Comparison of ENCODE assay signal across 22 cellular contexts in genomic region chr5:145833616-145834200, GRCh38. TPM values are rescaled to one million over a fixed set of nuclear protein-coding genes. Genes with fewer than 3 reads are reported as not detected.
DNase-seq lines count a peak whose midpoint lies in the region; ATAC-seq, FAIRE-seq and TF ChIP-seq lines count a peak whose summit lies in the region.
"Had no signal": no experiment of that assay in that cellular context is flagged by ENCODE, and none has a peak within 500 bp of the region (broad histone marks: within the 10 kb centered on the region; RNA-seq: fewer than 3 reads in every experiment).

No MANE protein-coding gene starts in this region.

- no peak overlapping the region for H3K27ac Mint-ChIP-seq in T-helper 1 cell treated with Interleukin-12 subunit alpha and Interleukin-12 subunit beta and Interleukin-4 antibody, amounts not matched to agents 30 μg/mL and 1 μg/mL, for 36 hours
- H3K27ac Mint-ChIP-seq in central memory CD8-positive, alpha-beta T cell (ENCODE audit: low read depth), result no peak overlapping the region
- H3K27ac Mint-ChIP-seq in osteocyte (ENCODE audit: unreplicated experiment), result no peak overlapping the region
- H3K27ac Mint-ChIP-seq: activated naive CD4-positive, alpha-beta T cell treated with anti-CD3 and anti-CD28 coated beads, Interleukin-2, amount 50 U/mL, for 72 hours had no signal

- no peaks in the 10 kb centered on the region for H3K36me3 Mint-ChIP-seq in T-helper 1 cell treated with Interleukin-12 subunit alpha and Interleukin-12 subunit beta and Interleukin-4 antibody, amounts not matched to agents 30 μg/mL and 1 μg/mL, for 36 hours (ENCODE audit: low read depth)
- H3K36me3 Mint-ChIP-seq in central memory CD8-positive, alpha-beta T cell (ENCODE audit: insufficient read depth), result no peaks in the 10 kb centered on the region
- no peaks in the 10 kb centered on the region for H3K36me3 Mint-ChIP-seq in osteocyte (ENCODE audit: unreplicated experiment)

- no peak for ATAC-seq in central memory CD8-positive, alpha-beta T cell (replicated peaks; ENCODE audit: extremely low read depth, poor library complexity, severe bottlenecking)
- no peak for ATAC-seq in GM18861 (IDR thresholded peaks at IDR 0.05; ENCODE audit: unreplicated experiment)
- ATAC-seq: activated naive CD4-positive, alpha-beta T cell treated with anti-CD3 and anti-CD28 coated beads, Interleukin-2, amount 50 U/mL, for 72 hours had no signal

- TF ChIP-seq CTCF in HEK293 (tag by site-specific recombination; IDR thresholded peaks at IDR 0.05), result no peak
- TF ChIP-seq CTCF in osteocyte (IDR thresholded peaks at IDR 0.05), result no peak

- peaks cover 18% of the 10 kb centered on the region for H3K4me1 Mint-ChIP-seq in T-helper 1 cell treated with Interleukin-12 subunit alpha and Interleukin-12 subunit beta and Interleukin-4 antibody, amounts not matched to agents 30 μg/mL and 1 μg/mL, for 36 hours (ENCODE audit: low read depth)
- no peaks in the 10 kb centered on the region for H3K4me1 Mint-ChIP-seq in central memory CD8-positive, alpha-beta T cell
- H3K4me1 Mint-ChIP-seq in osteocyte (ENCODE audit: unreplicated experiment), result peaks cover 30% of the 10 kb centered on the region

- H3K4me3 ChIP-seq in HEK293 (ENCODE audit: low read depth, low read length), result no peak overlapping the region

- no peak for DNase-seq in T-helper 1 cell
- DNase-seq in central memory CD8-positive, alpha-beta T cell (ENCODE audit: low spot score in 2 of 2), result no peak
- DNase-seq in osteocyte (ENCODE audit: extremely low spot score, unreplicated experiment), result no peak
- DNase-seq in NCI-H524 treated with DMSO at 0.1 percent for 48 hours (lab: John Stamatoyannopoulos, UW), result no peak
- no peak for DNase-seq in urothelium cell line (ENCODE audit: low spot score)
- DNase-seq: 8988T; activated CD4-positive, alpha-beta T cell treated with anti-CD3 and anti-CD28 coated beads, Interleukin-2, amount 50 U/mL, for 48 hours; H7; heart right ventricle; NCI-H2081; NCI-H69; sigmoid colon; stimulated activated naive CD4-positive, alpha-beta T cell; T-helper 9 cell had no signal

- H3K27me3 Mint-ChIP-seq in T-helper 1 cell treated with Interleukin-12 subunit alpha and Interleukin-12 subunit beta and Interleukin-4 antibody, amounts not matched to agents 30 μg/mL and 1 μg/mL, for 36 hours (ENCODE audit: low read depth), result peaks cover 20% of the 10 kb centered on the region
- no peaks in the 10 kb centered on the region for H3K27me3 Mint-ChIP-seq in central memory CD8-positive, alpha-beta T cell
- no peaks in the 10 kb centered on the region for H3K27me3 Mint-ChIP-seq in osteocyte (ENCODE audit: unreplicated experiment)

- no peak for FAIRE-seq in urothelium cell line (lab: Jason Lieb, UNC)
- FAIRE-seq: D721Med had no signal

- no peaks in the 10 kb centered on the region for H3K9me3 Mint-ChIP-seq in T-helper 1 cell treated with Interleukin-12 subunit alpha and Interleukin-12 subunit beta and Interleukin-4 antibody, amounts not matched to agents 30 μg/mL and 1 μg/mL, for 36 hours
- H3K9me3 Mint-ChIP-seq in central memory CD8-positive, alpha-beta T cell, result no peaks in the 10 kb centered on the region
- H3K9me3 Mint-ChIP-seq in osteocyte (ENCODE audit: unreplicated experiment), result no peaks in the 10 kb centered on the region
- H3K9me3 Mint-ChIP-seq: activated naive CD4-positive, alpha-beta T cell treated with anti-CD3 and anti-CD28 coated beads, Interleukin-2, amount 50 U/mL, for 72 hours had no signal

- H3K36me3 ChIP-seq in HEK293 (ENCODE audit: control insufficient read depth in 2 of 2, insufficient read depth in 1 of 2, low read length in 2 of 2), result no peaks in the 10 kb centered on the region
- H3K36me3 ChIP-seq: heart right ventricle, sigmoid colon had no signal

- POLR2A ChIA-PET in HEK293 (lab: Yijun Ruan, JAX), result no interaction called here

- no peaks in the 10 kb centered on the region for H3K9me3 ChIP-seq in HEK293 (ENCODE audit: control insufficient read depth, insufficient read depth, low read depth, low read length)
- H3K9me3 ChIP-seq: heart right ventricle, sigmoid colon had no signal

- H3K27ac ChIP-seq in HEK293 (ENCODE audit: extremely low read depth, low read depth, low read length), result no peak overlapping the region
- H3K27ac ChIP-seq: epithelial cell of prostate had no signal

- peak overlapping the region; percentile 60 for H3K4me3 Mint-ChIP-seq in T-helper 1 cell treated with Interleukin-12 subunit alpha and Interleukin-12 subunit beta and Interleukin-4 antibody, amounts not matched to agents 30 μg/mL and 1 μg/mL, for 36 hours
- peak overlapping the region; percentile 69 for H3K4me3 Mint-ChIP-seq in central memory CD8-positive, alpha-beta T cell
- H3K4me3 Mint-ChIP-seq in osteocyte (ENCODE audit: unreplicated experiment), result peak overlapping the region; percentile 40

- H3K4me1 ChIP-seq in HEK293 (ENCODE audit: control insufficient read depth, insufficient read depth, low read length), result peaks cover 14% of the 10 kb centered on the region

- CTCF ChIA-PET in HEK293 (lab: Yijun Ruan, JAX), result interaction anchor here (0.8 kb wide), 1 partner anchor 768 kb away, joined by 3 read pairs; no protein-coding TSS in a partner anchor

TF ChIP-seq in HEK293, 187 proteins besides CTCF, POLR2A, EP300 and RAD21:
- no peak for TF ChIP-seq KLF10 (tag by site-specific recombination; IDR thresholded peaks at IDR 0.05)
- TF ChIP-seq ZNF10 (tag by site-specific recombination; IDR thresholded peaks at IDR 0.05), result no peak
- no peak for TF ChIP-seq ZNF776 (tag by site-specific recombination; IDR thresholded peaks at IDR 0.05; ENCODE audit: borderline replicate concordance)
- TF ChIP-seq, protein P1, sequence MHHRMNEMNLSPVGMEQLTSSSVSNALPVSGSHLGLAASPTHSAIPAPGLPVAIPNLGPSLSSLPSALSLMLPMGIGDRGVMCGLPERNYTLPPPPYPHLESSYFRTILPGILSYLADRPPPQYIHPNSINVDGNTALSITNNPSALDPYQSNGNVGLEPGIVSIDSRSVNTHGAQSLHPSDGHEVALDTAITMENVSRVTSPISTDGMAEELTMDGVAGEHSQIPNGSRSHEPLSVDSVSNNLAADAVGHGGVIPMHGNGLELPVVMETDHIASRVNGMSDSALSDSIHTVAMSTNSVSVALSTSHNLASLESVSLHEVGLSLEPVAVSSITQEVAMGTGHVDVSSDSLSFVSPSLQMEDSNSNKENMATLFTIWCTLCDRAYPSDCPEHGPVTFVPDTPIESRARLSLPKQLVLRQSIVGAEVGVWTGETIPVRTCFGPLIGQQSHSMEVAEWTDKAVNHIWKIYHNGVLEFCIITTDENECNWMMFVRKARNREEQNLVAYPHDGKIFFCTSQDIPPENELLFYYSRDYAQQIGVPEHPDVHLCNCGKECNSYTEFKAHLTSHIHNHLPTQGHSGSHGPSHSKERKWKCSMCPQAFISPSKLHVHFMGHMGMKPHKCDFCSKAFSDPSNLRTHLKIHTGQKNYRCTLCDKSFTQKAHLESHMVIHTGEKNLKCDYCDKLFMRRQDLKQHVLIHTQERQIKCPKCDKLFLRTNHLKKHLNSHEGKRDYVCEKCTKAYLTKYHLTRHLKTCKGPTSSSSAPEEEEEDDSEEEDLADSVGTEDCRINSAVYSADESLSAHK (tag by site-specific recombination; IDR thresholded peaks at IDR 0.05), result peak; percentile 54; the same call in 1 of the 2 replicates

RNA-seq across cellular contexts. Expression of gene PRELID2, which starts 1.4 kb away (rescaled TPM):
- 4.7 and 6.0 TPM in 2 replicates for total RNA-seq in osteocyte

RNA-seq across cellular contexts. Expression of gene GRXCR2, which starts 39.1 kb away (rescaled TPM):
- not detected in 2 replicates for total RNA-seq in osteocyte
- total RNA-seq: activated naive CD4-positive, alpha-beta T cell treated with anti-CD3 and anti-CD28 coated beads, Interleukin-2, amount 50 U/mL, for 72 hours; chondrocyte; H7; myocyte; sigmoid colon had no signal
